Comparison of ENCODE assay signal across 1 cellular context in the genomic region with DNA sequence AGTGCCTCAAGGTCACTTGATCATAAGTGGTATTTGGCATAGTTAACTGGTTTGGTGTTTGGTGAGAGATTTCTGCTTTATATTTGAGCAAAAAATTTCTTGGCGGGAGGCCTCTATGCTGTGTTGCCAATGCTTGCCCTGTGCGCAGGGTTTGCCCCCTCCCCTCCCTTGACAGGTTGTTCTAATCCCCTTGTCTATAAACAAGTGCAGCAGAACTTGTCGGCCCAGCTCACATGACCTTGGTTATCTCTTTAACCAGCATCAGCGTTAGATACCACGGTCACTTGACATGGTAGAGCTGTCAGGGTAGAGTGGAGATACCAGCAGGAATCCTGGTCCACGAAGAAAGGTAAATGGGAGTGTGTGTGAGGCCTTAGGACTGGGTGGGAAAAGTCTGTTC.
TF ChIP-seq lines count a peak whose summit lies in the region.

No MANE protein-coding gene starts in this region.

TF ChIP-seq in GM23338, 12 proteins besides CTCF, POLR2A, EP300 and RAD21 (continued from another document):
- TF ChIP-seq, protein P1, sequence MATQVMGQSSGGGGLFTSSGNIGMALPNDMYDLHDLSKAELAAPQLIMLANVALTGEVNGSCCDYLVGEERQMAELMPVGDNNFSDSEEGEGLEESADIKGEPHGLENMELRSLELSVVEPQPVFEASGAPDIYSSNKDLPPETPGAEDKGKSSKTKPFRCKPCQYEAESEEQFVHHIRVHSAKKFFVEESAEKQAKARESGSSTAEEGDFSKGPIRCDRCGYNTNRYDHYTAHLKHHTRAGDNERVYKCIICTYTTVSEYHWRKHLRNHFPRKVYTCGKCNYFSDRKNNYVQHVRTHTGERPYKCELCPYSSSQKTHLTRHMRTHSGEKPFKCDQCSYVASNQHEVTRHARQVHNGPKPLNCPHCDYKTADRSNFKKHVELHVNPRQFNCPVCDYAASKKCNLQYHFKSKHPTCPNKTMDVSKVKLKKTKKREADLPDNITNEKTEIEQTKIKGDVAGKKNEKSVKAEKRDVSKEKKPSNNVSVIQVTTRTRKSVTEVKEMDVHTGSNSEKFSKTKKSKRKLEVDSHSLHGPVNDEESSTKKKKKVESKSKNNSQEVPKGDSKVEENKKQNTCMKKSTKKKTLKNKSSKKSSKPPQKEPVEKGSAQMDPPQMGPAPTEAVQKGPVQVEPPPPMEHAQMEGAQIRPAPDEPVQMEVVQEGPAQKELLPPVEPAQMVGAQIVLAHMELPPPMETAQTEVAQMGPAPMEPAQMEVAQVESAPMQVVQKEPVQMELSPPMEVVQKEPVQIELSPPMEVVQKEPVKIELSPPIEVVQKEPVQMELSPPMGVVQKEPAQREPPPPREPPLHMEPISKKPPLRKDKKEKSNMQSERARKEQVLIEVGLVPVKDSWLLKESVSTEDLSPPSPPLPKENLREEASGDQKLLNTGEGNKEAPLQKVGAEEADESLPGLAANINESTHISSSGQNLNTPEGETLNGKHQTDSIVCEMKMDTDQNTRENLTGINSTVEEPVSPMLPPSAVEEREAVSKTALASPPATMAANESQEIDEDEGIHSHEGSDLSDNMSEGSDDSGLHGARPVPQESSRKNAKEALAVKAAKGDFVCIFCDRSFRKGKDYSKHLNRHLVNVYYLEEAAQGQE (IDR thresholded peaks at IDR 0.05; ENCODE audit: unreplicated experiment), result no peak
TF ChIP-seq in GM23338: peak in this region for 0.
